In the genomic region with DNA sequence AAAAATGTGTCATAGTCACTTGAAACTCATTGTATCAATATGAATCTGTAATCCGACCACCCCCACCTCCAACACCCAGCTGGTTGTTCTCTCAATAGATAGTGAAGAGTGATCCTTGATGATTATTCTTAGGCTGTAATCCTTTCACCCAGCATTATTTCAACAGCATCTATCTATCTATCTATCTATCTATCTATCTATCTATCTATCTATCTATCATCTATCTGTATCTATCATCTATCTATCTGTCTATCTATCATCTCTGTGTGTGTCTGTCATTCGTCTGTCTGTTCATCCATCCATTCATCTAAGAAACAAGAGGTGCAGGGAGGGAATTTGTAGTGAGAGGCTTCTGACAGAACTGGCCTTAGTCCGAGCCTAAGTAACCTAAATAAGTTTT, we compare ENCODE assay signal across 15 cellular contexts.
"Had no signal": no experiment of that assay in that cellular context is flagged by ENCODE, and none has a peak within 500 bp of the region (broad histone marks: within the 10 kb centered on the region; RNA-seq: fewer than 3 reads in every experiment).

No MANE protein-coding gene starts in this region.

- H3K4me1 ChIP-seq: adrenal gland, colonic mucosa, right lobe of liver, stomach had no signal

- H3K9me3 ChIP-seq: adrenal gland, colonic mucosa, gastroesophageal sphincter, right lobe of liver, stomach had no signal

- H3K4me3 ChIP-seq: adrenal gland, colonic mucosa, gastroesophageal sphincter, lung, right lobe of liver, smooth muscle cell, stomach had no signal

- H3K27me3 ChIP-seq: adrenal gland, colonic mucosa, gastroesophageal sphincter, right lobe of liver, stomach had no signal

- H3K27ac ChIP-seq: colonic mucosa, right lobe of liver, stomach had no signal

- H3K36me3 ChIP-seq: adrenal gland, colonic mucosa, gastroesophageal sphincter, right lobe of liver, stomach had no signal

- DNase-seq: activated CD8-positive, alpha-beta memory T cell treated with anti-CD3 and anti-CD28 coated beads for 24 hours; activated CD8-positive, alpha-beta memory T cell treated with anti-CD3 and anti-CD28 coated beads, Interleukin-2, amount 50 U/mL, for 4 hours; activated T-cell treated with anti-CD3 and anti-CD28 coated beads, Interleukin-2, amount 50 U/mL, for 24 hours; colonic mucosa; left colon; naive thymus-derived CD4-positive, alpha-beta T cell; right lobe of liver; stimulated activated CD4-positive, alpha-beta T cell treated with anti-CD3 and anti-CD28 coated beads, Interleukin-15, amount 100 ng/mL, for 24 hours; stomach; T-helper 1 cell; T-helper 9 cell had no signal
